Comparison of ENCODE assay signal across 1 cellular context in the genomic region with DNA sequence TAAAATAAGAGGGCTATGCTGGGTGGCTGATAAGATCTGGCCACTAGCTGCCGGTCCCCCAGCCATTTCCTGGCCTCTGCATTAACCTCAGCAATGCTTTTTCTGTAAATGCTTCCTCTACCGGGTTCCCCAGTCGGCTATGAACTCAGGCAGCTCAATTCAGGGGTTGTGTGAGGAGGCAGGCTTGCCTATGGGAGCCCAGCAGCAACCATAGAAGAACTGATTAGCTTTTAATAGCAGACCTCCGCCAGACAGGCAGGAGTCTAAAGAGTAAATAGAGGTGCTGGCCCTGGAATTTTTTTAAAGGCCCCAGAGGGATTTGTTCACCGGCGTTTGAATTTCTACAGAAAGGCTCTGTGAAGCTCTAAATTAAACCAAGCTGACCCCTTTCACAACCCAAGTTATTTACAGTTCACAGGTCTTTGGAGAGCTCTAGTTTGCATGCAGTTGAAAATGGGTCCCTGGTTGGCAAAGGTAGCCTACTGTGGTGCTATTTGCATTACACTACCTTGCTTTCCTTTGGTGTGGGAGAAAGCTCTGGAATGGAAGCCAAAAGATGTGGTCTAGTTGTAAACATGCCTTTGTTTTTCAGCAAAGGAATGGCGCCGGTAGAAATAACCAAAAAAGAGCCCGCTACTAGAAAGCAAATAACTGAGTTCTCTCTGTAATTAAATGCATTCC.
A peak's percentile ranks its signal among the peaks of the same experiment; 100 is the strongest.
TF ChIP-seq lines count a peak whose summit lies in the region.

No MANE protein-coding gene starts in this region.

TF ChIP-seq in HepG2, 621 proteins besides CTCF, POLR2A, EP300 and RAD21 (continued from another document and continues in another):
- TF ChIP-seq CBX5 (CRISPR knock-in tag; IDR thresholded peaks at IDR 0.05; ENCODE audit: borderline replicate concordance) = peak; percentile 40; the same call in 1 of the 2 replicates
- TF ChIP-seq AHR (CRISPR knock-in tag; IDR thresholded peaks at IDR 0.05) = no peak; the same call in 1 of the 2 replicates
- no peak for TF ChIP-seq EEA1 (CRISPR knock-in tag; IDR thresholded peaks at IDR 0.05; ENCODE audit: borderline replicate concordance)
- no peak for TF ChIP-seq ZNF792 (CRISPR knock-in tag; IDR thresholded peaks at IDR 0.05)
- no peak for TF ChIP-seq ZNF572 (CRISPR knock-in tag; IDR thresholded peaks at IDR 0.05)
- 0 out of 2 replicates have a peak, but pooled peaks have one; percentile 69 for TF ChIP-seq BRCA1 (CRISPR knock-in tag; IDR thresholded peaks at IDR 0.05)
- TF ChIP-seq ZNF790 (CRISPR knock-in tag; IDR thresholded peaks at IDR 0.05; ENCODE audit: borderline replicate concordance) = no peak
- TF ChIP-seq CCAR2 (optimal IDR thresholded peaks at IDR 0.05; ENCODE audit: low read depth, low read length) = no peak
- TF ChIP-seq MIER2 (CRISPR knock-in tag; IDR thresholded peaks at IDR 0.05) = peak; percentile 27; the same call in 1 of the 2 replicates
- no peak for TF ChIP-seq ZNF672 (CRISPR knock-in tag; IDR thresholded peaks at IDR 0.05)
- peak; percentile 77 for TF ChIP-seq TBL1XR1 (IDR thresholded peaks at IDR 0.05; ENCODE audit: borderline replicate concordance, low read length, partially characterized antibody)
- no peak for TF ChIP-seq ATF7-NPFF (CRISPR knock-in tag; IDR thresholded peaks at IDR 0.05; ENCODE audit: low read depth)
- peak; percentile 11; the same call in 1 of the 2 replicates for TF ChIP-seq IRF2 (CRISPR knock-in tag; IDR thresholded peaks at IDR 0.05)
- TF ChIP-seq ZNF598 (CRISPR knock-in tag; IDR thresholded peaks at IDR 0.05; ENCODE audit: borderline replicate concordance) = no peak
- TF ChIP-seq, protein P1, sequence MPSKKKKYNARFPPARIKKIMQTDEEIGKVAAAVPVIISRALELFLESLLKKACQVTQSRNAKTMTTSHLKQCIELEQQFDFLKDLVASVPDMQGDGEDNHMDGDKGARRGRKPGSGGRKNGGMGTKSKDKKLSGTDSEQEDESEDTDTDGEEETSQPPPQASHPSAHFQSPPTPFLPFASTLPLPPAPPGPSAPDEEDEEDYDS (CRISPR knock-in tag; IDR thresholded peaks at IDR 0.05) = no peak
- no peak for TF ChIP-seq SIX1 (CRISPR knock-in tag; IDR thresholded peaks at IDR 0.05; ENCODE audit: borderline replicate concordance)
- TF ChIP-seq, protein P2, sequence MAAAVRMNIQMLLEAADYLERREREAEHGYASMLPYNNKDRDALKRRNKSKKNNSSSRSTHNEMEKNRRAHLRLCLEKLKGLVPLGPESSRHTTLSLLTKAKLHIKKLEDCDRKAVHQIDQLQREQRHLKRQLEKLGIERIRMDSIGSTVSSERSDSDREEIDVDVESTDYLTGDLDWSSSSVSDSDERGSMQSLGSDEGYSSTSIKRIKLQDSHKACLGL (CRISPR knock-in tag; IDR thresholded peaks at IDR 0.05) = no peak
- no peak for TF ChIP-seq ZFX (CRISPR knock-in tag; IDR thresholded peaks at IDR 0.05; ENCODE audit: low read depth)
- TF ChIP-seq, protein P3, sequence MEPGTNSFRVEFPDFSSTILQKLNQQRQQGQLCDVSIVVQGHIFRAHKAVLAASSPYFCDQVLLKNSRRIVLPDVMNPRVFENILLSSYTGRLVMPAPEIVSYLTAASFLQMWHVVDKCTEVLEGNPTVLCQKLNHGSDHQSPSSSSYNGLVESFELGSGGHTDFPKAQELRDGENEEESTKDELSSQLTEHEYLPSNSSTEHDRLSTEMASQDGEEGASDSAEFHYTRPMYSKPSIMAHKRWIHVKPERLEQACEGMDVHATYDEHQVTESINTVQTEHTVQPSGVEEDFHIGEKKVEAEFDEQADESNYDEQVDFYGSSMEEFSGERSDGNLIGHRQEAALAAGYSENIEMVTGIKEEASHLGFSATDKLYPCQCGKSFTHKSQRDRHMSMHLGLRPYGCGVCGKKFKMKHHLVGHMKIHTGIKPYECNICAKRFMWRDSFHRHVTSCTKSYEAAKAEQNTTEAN (CRISPR knock-in tag; conservative IDR thresholded peaks at IDR 0.05) = peak; percentile 96
- peak; percentile 34; the same call in 1 of the 2 replicates for TF ChIP-seq FOXK1 (CRISPR knock-in tag; IDR thresholded peaks at IDR 0.05; ENCODE audit: borderline replicate concordance, low read depth)
- no peak for TF ChIP-seq MAZ (IDR thresholded peaks at IDR 0.05; ENCODE audit: borderline replicate concordance, low read depth, low read length)
- no peak; the same call in 1 of the 2 replicates for TF ChIP-seq MAZ (CRISPR knock-in tag; IDR thresholded peaks at IDR 0.05; ENCODE audit: low read depth)
- no peak for TF ChIP-seq ZNF839 (CRISPR knock-in tag; IDR thresholded peaks at IDR 0.05; ENCODE audit: borderline replicate concordance)
- no peak for TF ChIP-seq GPN1 (CRISPR knock-in tag; IDR thresholded peaks at IDR 0.05; ENCODE audit: borderline replicate concordance)
- no peak for TF ChIP-seq ZNF883 (CRISPR knock-in tag; IDR thresholded peaks at IDR 0.05; ENCODE audit: not compliant biosample characterization)
- TF ChIP-seq ZNF737 (CRISPR knock-in tag; IDR thresholded peaks at IDR 0.05; ENCODE audit: borderline replicate concordance) = no peak
- TF ChIP-seq ZNF773 (CRISPR knock-in tag; IDR thresholded peaks at IDR 0.05; ENCODE audit: borderline replicate concordance) = no peak
- TF ChIP-seq ZNF3 (CRISPR knock-in tag; IDR thresholded peaks at IDR 0.05) = no peak
- TF ChIP-seq, protein P4, sequence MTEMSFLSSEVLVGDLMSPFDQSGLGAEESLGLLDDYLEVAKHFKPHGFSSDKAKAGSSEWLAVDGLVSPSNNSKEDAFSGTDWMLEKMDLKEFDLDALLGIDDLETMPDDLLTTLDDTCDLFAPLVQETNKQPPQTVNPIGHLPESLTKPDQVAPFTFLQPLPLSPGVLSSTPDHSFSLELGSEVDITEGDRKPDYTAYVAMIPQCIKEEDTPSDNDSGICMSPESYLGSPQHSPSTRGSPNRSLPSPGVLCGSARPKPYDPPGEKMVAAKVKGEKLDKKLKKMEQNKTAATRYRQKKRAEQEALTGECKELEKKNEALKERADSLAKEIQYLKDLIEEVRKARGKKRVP (CRISPR knock-in tag; IDR thresholded peaks at IDR 0.05) = no peak; a peak in 1 of 4 replicates
- TF ChIP-seq, protein P5, sequence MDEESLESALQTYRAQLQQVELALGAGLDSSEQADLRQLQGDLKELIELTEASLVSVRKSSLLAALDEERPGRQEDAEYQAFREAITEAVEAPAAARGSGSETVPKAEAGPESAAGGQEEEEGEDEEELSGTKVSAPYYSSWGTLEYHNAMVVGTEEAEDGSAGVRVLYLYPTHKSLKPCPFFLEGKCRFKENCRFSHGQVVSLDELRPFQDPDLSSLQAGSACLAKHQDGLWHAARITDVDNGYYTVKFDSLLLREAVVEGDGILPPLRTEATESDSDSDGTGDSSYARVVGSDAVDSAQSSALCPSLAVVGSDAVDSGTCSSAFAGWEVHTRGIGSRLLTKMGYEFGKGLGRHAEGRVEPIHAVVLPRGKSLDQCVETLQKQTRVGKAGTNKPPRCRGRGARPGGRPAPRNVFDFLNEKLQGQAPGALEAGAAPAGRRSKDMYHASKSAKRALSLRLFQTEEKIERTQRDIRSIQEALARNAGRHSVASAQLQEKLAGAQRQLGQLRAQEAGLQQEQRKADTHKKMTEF (CRISPR knock-in tag; IDR thresholded peaks at IDR 0.05) = peak; percentile 75
- TF ChIP-seq ZSCAN30 (CRISPR knock-in tag; IDR thresholded peaks at IDR 0.05) = no peak
- TF ChIP-seq SRF (IDR thresholded peaks at IDR 0.05; ENCODE audit: low read depth, low read length) = no peak
- TF ChIP-seq HCFC1 (IDR thresholded peaks at IDR 0.05; ENCODE audit: low read depth, low read length) = no peak
- TF ChIP-seq SALL2 (CRISPR knock-in tag; IDR thresholded peaks at IDR 0.05) = no peak
- no peak for TF ChIP-seq RBFOX2 (IDR thresholded peaks at IDR 0.05; ENCODE audit: low read depth, low read length)
- TF ChIP-seq SIN3A (IDR thresholded peaks at IDR 0.05; ENCODE audit: borderline replicate concordance, low read depth, low read length) = no peak
- TF ChIP-seq FOXO1 (CRISPR knock-in tag; IDR thresholded peaks at IDR 0.05) = peak; percentile 91
- TF ChIP-seq ZBTB7A (CRISPR knock-in tag; IDR thresholded peaks at IDR 0.05) = no peak
- TF ChIP-seq MTF2 (CRISPR knock-in tag; IDR thresholded peaks at IDR 0.05; ENCODE audit: borderline replicate concordance) = no peak
- no peak for TF ChIP-seq ZNF232 (CRISPR knock-in tag; IDR thresholded peaks at IDR 0.05; ENCODE audit: borderline replicate concordance)
- no peak for TF ChIP-seq ZNF20 (CRISPR knock-in tag; IDR thresholded peaks at IDR 0.05)
- TF ChIP-seq SAP130 (CRISPR knock-in tag; IDR thresholded peaks at IDR 0.05; ENCODE audit: low read depth) = peak; percentile 28; the same call in 1 of the 2 replicates
- TF ChIP-seq ZNF556 (CRISPR knock-in tag; IDR thresholded peaks at IDR 0.05; ENCODE audit: borderline replicate concordance) = peak; percentile 73; the same call in 1 of the 2 replicates
- no peak for TF ChIP-seq ZNF550 (CRISPR knock-in tag; IDR thresholded peaks at IDR 0.05; ENCODE audit: borderline replicate concordance)
- no peak for TF ChIP-seq ZNF30 (CRISPR knock-in tag; IDR thresholded peaks at IDR 0.05)
- TF ChIP-seq, protein P6, sequence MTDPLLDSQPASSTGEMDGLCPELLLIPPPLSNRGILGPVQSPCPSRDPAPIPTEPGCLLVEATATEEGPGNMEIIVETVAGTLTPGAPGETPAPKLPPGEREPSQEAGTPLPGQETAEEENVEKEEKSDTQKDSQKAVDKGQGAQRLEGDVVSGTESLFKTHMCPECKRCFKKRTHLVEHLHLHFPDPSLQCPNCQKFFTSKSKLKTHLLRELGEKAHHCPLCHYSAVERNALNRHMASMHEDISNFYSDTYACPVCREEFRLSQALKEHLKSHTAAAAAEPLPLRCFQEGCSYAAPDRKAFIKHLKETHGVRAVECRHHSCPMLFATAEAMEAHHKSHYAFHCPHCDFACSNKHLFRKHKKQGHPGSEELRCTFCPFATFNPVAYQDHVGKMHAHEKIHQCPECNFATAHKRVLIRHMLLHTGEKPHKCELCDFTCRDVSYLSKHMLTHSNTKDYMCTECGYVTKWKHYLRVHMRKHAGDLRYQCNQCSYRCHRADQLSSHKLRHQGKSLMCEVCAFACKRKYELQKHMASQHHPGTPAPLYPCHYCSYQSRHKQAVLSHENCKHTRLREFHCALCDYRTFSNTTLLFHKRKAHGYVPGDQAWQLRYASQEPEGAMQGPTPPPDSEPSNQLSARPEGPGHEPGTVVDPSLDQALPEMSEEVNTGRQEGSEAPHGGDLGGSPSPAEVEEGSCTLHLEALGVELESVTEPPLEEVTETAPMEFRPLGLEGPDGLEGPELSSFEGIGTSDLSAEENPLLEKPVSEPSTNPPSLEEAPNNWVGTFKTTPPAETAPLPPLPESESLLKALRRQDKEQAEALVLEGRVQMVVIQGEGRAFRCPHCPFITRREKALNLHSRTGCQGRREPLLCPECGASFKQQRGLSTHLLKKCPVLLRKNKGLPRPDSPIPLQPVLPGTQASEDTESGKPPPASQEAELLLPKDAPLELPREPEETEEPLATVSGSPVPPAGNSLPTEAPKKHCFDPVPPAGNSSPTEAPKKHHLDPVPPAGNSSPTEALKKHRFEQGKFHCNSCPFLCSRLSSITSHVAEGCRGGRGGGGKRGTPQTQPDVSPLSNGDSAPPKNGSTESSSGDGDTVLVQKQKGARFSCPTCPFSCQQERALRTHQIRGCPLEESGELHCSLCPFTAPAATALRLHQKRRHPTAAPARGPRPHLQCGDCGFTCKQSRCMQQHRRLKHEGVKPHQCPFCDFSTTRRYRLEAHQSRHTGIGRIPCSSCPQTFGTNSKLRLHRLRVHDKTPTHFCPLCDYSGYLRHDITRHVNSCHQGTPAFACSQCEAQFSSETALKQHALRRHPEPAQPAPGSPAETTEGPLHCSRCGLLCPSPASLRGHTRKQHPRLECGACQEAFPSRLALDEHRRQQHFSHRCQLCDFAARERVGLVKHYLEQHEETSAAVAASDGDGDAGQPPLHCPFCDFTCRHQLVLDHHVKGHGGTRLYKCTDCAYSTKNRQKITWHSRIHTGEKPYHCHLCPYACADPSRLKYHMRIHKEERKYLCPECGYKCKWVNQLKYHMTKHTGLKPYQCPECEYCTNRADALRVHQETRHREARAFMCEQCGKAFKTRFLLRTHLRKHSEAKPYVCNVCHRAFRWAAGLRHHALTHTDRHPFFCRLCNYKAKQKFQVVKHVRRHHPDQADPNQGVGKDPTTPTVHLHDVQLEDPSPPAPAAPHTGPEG (CRISPR knock-in tag; IDR thresholded peaks at IDR 0.05) = no peak
- TF ChIP-seq, protein P7, sequence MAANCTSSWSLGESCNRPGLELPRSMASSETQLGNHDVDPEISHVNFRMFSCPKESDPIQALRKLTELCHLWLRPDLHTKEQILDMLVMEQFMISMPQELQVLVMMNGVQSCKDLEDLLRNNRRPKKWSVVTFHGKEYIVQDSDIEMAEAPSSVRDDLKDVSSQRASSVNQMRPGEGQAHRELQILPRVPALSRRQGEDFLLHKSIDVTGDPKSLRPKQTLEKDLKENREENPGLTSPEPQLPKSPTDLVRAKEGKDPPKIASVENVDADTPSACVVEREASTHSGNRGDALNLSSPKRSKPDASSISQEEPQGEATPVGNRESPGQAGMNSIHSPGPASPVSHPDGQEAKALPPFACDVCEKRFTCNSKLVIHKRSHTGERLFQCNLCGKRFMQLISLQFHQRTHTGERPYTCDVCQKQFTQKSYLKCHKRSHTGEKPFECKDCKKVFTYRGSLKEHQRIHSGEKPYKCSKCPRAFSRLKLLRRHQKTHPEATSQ (CRISPR knock-in tag; IDR thresholded peaks at IDR 0.05; ENCODE audit: borderline replicate concordance) = no peak; the same call in 1 of the 2 replicates
- TF ChIP-seq, protein P8, sequence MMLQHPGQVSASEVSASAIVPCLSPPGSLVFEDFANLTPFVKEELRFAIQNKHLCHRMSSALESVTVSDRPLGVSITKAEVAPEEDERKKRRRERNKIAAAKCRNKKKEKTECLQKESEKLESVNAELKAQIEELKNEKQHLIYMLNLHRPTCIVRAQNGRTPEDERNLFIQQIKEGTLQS (CRISPR knock-in tag; IDR thresholded peaks at IDR 0.05) = no peak
- TF ChIP-seq PLRG1 (conservative IDR thresholded peaks at IDR 0.05) = no peak
- 0 out of 2 replicates have a peak, but pooled peaks have one; percentile 24 for TF ChIP-seq HOXD1 (CRISPR knock-in tag; IDR thresholded peaks at IDR 0.05)
- TF ChIP-seq EZH2 (conservative IDR thresholded peaks at IDR 0.05; ENCODE audit: low read depth, low read length) = no peak
- TF ChIP-seq ZNF547 (CRISPR knock-in tag; IDR thresholded peaks at IDR 0.05) = no peak
- no peak for TF ChIP-seq NCOA1 (CRISPR knock-in tag; IDR thresholded peaks at IDR 0.05)
- TF ChIP-seq TEAD3 (CRISPR knock-in tag; optimal IDR thresholded peaks at IDR 0.05; ENCODE audit: borderline replicate concordance) = peak; percentile 43
- TF ChIP-seq, protein P9, sequence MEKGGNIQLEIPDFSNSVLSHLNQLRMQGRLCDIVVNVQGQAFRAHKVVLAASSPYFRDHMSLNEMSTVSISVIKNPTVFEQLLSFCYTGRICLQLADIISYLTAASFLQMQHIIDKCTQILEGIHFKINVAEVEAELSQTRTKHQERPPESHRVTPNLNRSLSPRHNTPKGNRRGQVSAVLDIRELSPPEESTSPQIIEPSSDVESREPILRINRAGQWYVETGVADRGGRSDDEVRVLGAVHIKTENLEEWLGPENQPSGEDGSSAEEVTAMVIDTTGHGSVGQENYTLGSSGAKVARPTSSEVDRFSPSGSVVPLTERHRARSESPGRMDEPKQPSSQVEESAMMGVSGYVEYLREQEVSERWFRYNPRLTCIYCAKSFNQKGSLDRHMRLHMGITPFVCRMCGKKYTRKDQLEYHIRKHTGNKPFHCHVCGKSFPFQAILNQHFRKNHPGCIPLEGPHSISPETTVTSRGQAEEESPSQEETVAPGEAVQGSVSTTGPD (CRISPR knock-in tag; IDR thresholded peaks at IDR 0.05) = peak; percentile 99
- TF ChIP-seq HNRNPH1 (optimal IDR thresholded peaks at IDR 0.05; ENCODE audit: low read depth, low read length) = no peak
- peak; percentile 47; the same call in 1 of the 2 replicates for TF ChIP-seq MEIS2 (CRISPR knock-in tag; IDR thresholded peaks at IDR 0.05)
- TF ChIP-seq MAFF (IDR thresholded peaks at IDR 0.05; ENCODE audit: low read depth, low read length) = no peak
